8 cellular contexts compared by ENCODE assay signal in genomic region chr1:114779722-114780121, GRCh38. TPM values are rescaled to one million over a fixed set of nuclear protein-coding genes. Genes with fewer than 3 reads are reported as not detected.
DNase-seq lines count a peak whose midpoint lies in the region; ATAC-seq and TF ChIP-seq lines count a peak whose summit lies in the region.

No MANE protein-coding gene starts in this region.

- H3K9me3 ChIP-seq in CD4-positive, alpha-beta T cell (ENCODE audit: control insufficient read depth, low read length) = no peaks in the 10 kb centered on the region
- H3K9me3 ChIP-seq in OCI-LY7 (ENCODE audit: low read length) (no peaks in the 10 kb centered on the region), endodermal cell (ENCODE audit: control insufficient read depth, low read length) (no peaks in the 10 kb centered on the region), neuronal stem cell (replicated peaks in 1 of 2; ENCODE audit: control insufficient read depth in 2 of 2, insufficient read depth in 1 of 2, low read depth in 1 of 2, low read length in 2 of 2) (no peaks in the 10 kb centered on the region)

- H3K4me1 ChIP-seq in OCI-LY7 (ENCODE audit: insufficient read depth, low read length, poor library complexity, severe bottlenecking) (peaks cover 10% of the 10 kb centered on the region), endodermal cell (ENCODE audit: control insufficient read depth, insufficient read depth, low read length) (no peaks in the 10 kb centered on the region), neuronal stem cell (ENCODE audit: control insufficient read depth in 2 of 2, insufficient read depth in 1 of 2, low read depth in 1 of 2, low read length in 2 of 2) (no peaks in the 10 kb centered on the region)

- no peak for TF ChIP-seq CTCF in CD4-positive, alpha-beta T cell (IDR thresholded peaks at IDR 0.05)
- no peak for TF ChIP-seq CTCF in OCI-LY7 (conservative IDR thresholded peaks at IDR 0.05; ENCODE audit: low read length)
- TF ChIP-seq CTCF in endodermal cell (conservative IDR thresholded peaks at IDR 0.05) = no peak

- no peak overlapping the region for H2BK12ac ChIP-seq in neuronal stem cell (ENCODE audit: low read length)

- H3K18ac ChIP-seq in neuronal stem cell (ENCODE audit: low read length) = no peak overlapping the region

- CTCF ChIA-PET in CD4-positive, alpha-beta T cell (lab: Charles Lee) = interaction anchor here (0.7 to 1.0 kb wide), 2 partner anchors 20 to 282 kb away, joined by 3 read pairs; no protein-coding TSS in a partner anchor
- CTCF ChIA-PET in OCI-LY7 (lab: Charles Lee; ENCODE audit: unreplicated experiment) = no interaction called here

- POLR2A ChIA-PET in CD4-positive, alpha-beta T cell (lab: Charles Lee) = interaction anchor here (0.8 to 2.7 kb wide), 10 partner anchors 9 to 319 kb away, joined by 3 to 39 read pairs (median 8); partner anchors contain the start of genes BCAS2, CSDE1, NRAS and TRIM33
- POLR2A ChIA-PET in OCI-LY7 (lab: Charles Lee) = interaction anchor here (0.6 to 1.3 kb wide), 3 partner anchors 10 to 146 kb away, joined by 3 to 4 read pairs (median 3); no protein-coding TSS in a partner anchor

- no peaks in the 10 kb centered on the region for H3K79me1 ChIP-seq in neuronal stem cell (ENCODE audit: low read depth, low read length)

- intact Hi-C loops in CD4-positive, alpha-beta T cell (cut with DNase I, micrococcal nuclease) = loop anchor here (1.0 to 10.0 kb wide), 9 partner anchors 21 to 1387 kb away; partner anchors contain the start of genes BCAS2 (in 1 of the 2), CSDE1 (in 1 of the 2), MAGI3 (in 1 of the 2) and NRAS (in 1 of the 2)
- intact Hi-C loops in OCI-LY7 (cut with micrococcal nuclease; ENCODE audit: unreplicated experiment) = loop anchor here (1.0 to 5.0 kb wide), 4 partner anchors 22 to 318 kb away; partner anchors contain the start of genes BCAS2, CSDE1 and NRAS

- H2BK120ac ChIP-seq in neuronal stem cell (ENCODE audit: low read depth, low read length) = no peak overlapping the region

- H3K4ac ChIP-seq in neuronal stem cell (ENCODE audit: low read length) = no peak overlapping the region

- no peaks in the 10 kb centered on the region for H3K27me3 ChIP-seq in CD4-positive, alpha-beta T cell (ENCODE audit: control insufficient read depth, insufficient read depth, low read length)
- H3K27me3 ChIP-seq in endodermal cell (ENCODE audit: control insufficient read depth, insufficient read depth, low read length, poor library complexity, severe bottlenecking) (peaks cover 33% of the 10 kb centered on the region), neuronal stem cell (ENCODE audit: control insufficient read depth in 3 of 3, insufficient read depth in 3 of 3, low read depth in 1 of 3, low read length in 3 of 3) (no peaks in the 10 kb centered on the region)

- no peaks in the 10 kb centered on the region for H3K27me3 Mint-ChIP-seq in CD4-positive, alpha-beta T cell
- peaks cover 30% of the 10 kb centered on the region for H3K27me3 Mint-ChIP-seq in endodermal cell (ENCODE audit: insufficient read depth)

- DNase-seq in CD4-positive, alpha-beta T cell = no peak
- DNase-seq in OCI-LY7 (ENCODE audit: low spot score) (no peak), endodermal cell (no peak), neuronal stem cell (ENCODE audit: low spot score) (no peak), DMS 273 treated with DMSO at 0.1 percent for 48 hours (lab: John Stamatoyannopoulos, UW) (no peak), NCI-H1092 (lab: John Stamatoyannopoulos, UW) (no peak)

- no peak overlapping the region for H3K23ac ChIP-seq in neuronal stem cell (ENCODE audit: low read depth, low read length, poor library complexity)

- H3K14ac ChIP-seq in neuronal stem cell (ENCODE audit: low read length) = no peak overlapping the region

- H3K9ac ChIP-seq in endodermal cell (ENCODE audit: extremely low read depth, low read length, poor library complexity, severe bottlenecking) = peak overlapping the region; percentile 93
- H3K9ac ChIP-seq in neuronal stem cell (ENCODE audit: low read depth, low read length, poor library complexity) = no peak overlapping the region

- H3K27ac Mint-ChIP-seq in CD4-positive, alpha-beta T cell = peak overlapping the region; percentile 96
- H3K27ac Mint-ChIP-seq in endodermal cell = peak overlapping the region; percentile 99

- H3K27ac ChIP-seq in CD4-positive, alpha-beta T cell (ENCODE audit: low read depth, low read length) = peak overlapping the region; percentile 88
- H3K27ac ChIP-seq in OCI-LY7 (ENCODE audit: low read depth, low read length, poor library complexity, severe bottlenecking) (peak overlapping the region; percentile 75), endodermal cell (ENCODE audit: low read depth, low read length) (no peak overlapping the region), neuronal stem cell (replicated peaks; ENCODE audit: low read length) (no peak overlapping the region)

- H3K36me3 ChIP-seq in OCI-LY7 (ENCODE audit: insufficient read depth, low read length) = peaks cover 38% of the 10 kb centered on the region
- peaks cover 40% of the 10 kb centered on the region for H3K36me3 ChIP-seq in endodermal cell (ENCODE audit: control insufficient read depth, insufficient read depth, low read length)
- H3K36me3 ChIP-seq in neuronal stem cell (replicated peaks in 1 of 2; ENCODE audit: control insufficient read depth in 2 of 2, insufficient read depth in 2 of 2, low read length in 2 of 2) = peaks cover 6 to 41% of the 10 kb centered on the region in 2 donors

- H4K20me1 ChIP-seq in OCI-LY7 (ENCODE audit: insufficient read depth, low read length) = no peaks in the 10 kb centered on the region

- no peaks in the 10 kb centered on the region for H3K9me3 Mint-ChIP-seq in CD4-positive, alpha-beta T cell
- H3K9me3 Mint-ChIP-seq in endodermal cell = no peaks in the 10 kb centered on the region

- H3K9me2 ChIP-seq in OCI-LY7 (ENCODE audit: insufficient read depth, low read length) = no peaks in the 10 kb centered on the region

- H2BK5ac ChIP-seq in neuronal stem cell (ENCODE audit: low read length) = no peak overlapping the region

- peaks cover 24% of the 10 kb centered on the region for H3K79me2 ChIP-seq in OCI-LY7 (ENCODE audit: insufficient read depth, low read depth, low read length)

- peak overlapping the region; percentile 79 for H3K4me3 ChIP-seq in OCI-LY7 (ENCODE audit: low read depth, low read length, poor library complexity, severe bottlenecking)
- H3K4me3 ChIP-seq in endodermal cell (ENCODE audit: low read length) = peak overlapping the region; percentile 99
- H3K4me3 ChIP-seq in neuronal stem cell (ENCODE audit: low read length in 2 of 2) = peak overlapping the region; percentile 79 to 88

- H3K4me2 ChIP-seq in OCI-LY7 (ENCODE audit: low read length) = peak overlapping the region; percentile 72
- H3K4me2 ChIP-seq in neuronal stem cell (ENCODE audit: insufficient read depth, low read length, poor library complexity, severe bottlenecking) = peak overlapping the region; percentile 79

- no peak overlapping the region for H4K8ac ChIP-seq in neuronal stem cell (ENCODE audit: low read depth, low read length)

- peaks cover 61% of the 10 kb centered on the region for H3K36me3 Mint-ChIP-seq in CD4-positive, alpha-beta T cell (ENCODE audit: low read depth)
- peaks cover 28% of the 10 kb centered on the region for H3K36me3 Mint-ChIP-seq in endodermal cell (ENCODE audit: low read depth)

- H2AK5ac ChIP-seq in neuronal stem cell (ENCODE audit: low read depth, low read length) = no peak overlapping the region

- no peak overlapping the region for H4K91ac ChIP-seq in neuronal stem cell (ENCODE audit: low read depth, low read length, poor library complexity)

- TSS peak; percentile 59 for BruUV-seq in OCI-LY7 (replicated peaks; lab: Mats Ljungman, UMichigan)

- H2AFZ ChIP-seq in OCI-LY7 (ENCODE audit: low read length) (peak overlapping the region; percentile 98; the same call in 1 of the 2 replicates), neuronal stem cell (ENCODE audit: low read length) (peak overlapping the region; percentile 91)

- peak overlapping the region; percentile 100 for H3K4me3 Mint-ChIP-seq in CD4-positive, alpha-beta T cell
- peak overlapping the region; percentile 100 for H3K4me3 Mint-ChIP-seq in endodermal cell

- peaks cover 36% of the 10 kb centered on the region for H3K4me1 Mint-ChIP-seq in CD4-positive, alpha-beta T cell (ENCODE audit: low read depth)
- H3K4me1 Mint-ChIP-seq in endodermal cell = no peaks in the 10 kb centered on the region

- ATAC-seq in CD4-positive, alpha-beta T cell (ENCODE audit: poor library complexity) = no peak
- ATAC-seq in GM18511 (IDR thresholded peaks at IDR 0.05; ENCODE audit: unreplicated experiment) = no peak
- no peak for ATAC-seq in GM21526 (IDR thresholded peaks at IDR 0.05; ENCODE audit: low FRiP score, unreplicated experiment)

- no peak overlapping the region for H2BK15ac ChIP-seq in neuronal stem cell (ENCODE audit: low read length)

RNA-seq across cellular contexts. Expression of gene SIKE1, which starts 0.8 kb away (rescaled TPM):
- 10 to 100 TPM; 69.8 to 75.3 TPM for total RNA-seq in CD4-positive, alpha-beta T cell
- total RNA-seq in OCI-LY7 (2014; rRNA removed; shearing (Covaris generic)) = 123 and 142 TPM in 2 replicates
- 71.0 and 75.3 TPM in 2 replicates for total RNA-seq in OCI-LY7 (2022)
- total RNA-seq in endodermal cell = 10 to 100 TPM; 69.0 to 72.2 TPM
- 48.4 TPM for polyA plus RNA-seq in endodermal cell (2013, experiment 1 of 2)
- polyA plus RNA-seq in endodermal cell (2013, experiment 2 of 2) = 46.5 TPM
- 42.3 TPM for polyA plus RNA-seq in neuronal stem cell (2013, experiment 1 of 2)
- 43.4 TPM for polyA plus RNA-seq in neuronal stem cell (2013, experiment 2 of 2)

RNA-seq across cellular contexts. Expression of gene CSDE1, which starts 21.9 kb away (rescaled TPM):
- total RNA-seq in CD4-positive, alpha-beta T cell = 100 to 1,000 TPM; 725 to 731 TPM
- 177 and 223 TPM in 2 replicates for total RNA-seq in OCI-LY7 (2014; rRNA removed; shearing (Covaris generic))
- total RNA-seq in OCI-LY7 (2022) (426 and 456 TPM in 2 replicates), endodermal cell (100 to 1,000 TPM; 491 to 517 TPM)
- polyA plus RNA-seq in endodermal cell (2013, experiment 1 of 2) = 479 TPM
- 449 TPM for polyA plus RNA-seq in endodermal cell (2013, experiment 2 of 2)
- polyA plus RNA-seq in neuronal stem cell (2013, experiment 1 of 2) = 534 TPM
- polyA plus RNA-seq in neuronal stem cell (2013, experiment 2 of 2) = 568 TPM

Comparison
In these comparisons a context has a peak if more than half of its experiments do, and no peak if none do; other contexts are left out.
1. H3K27ac ChIP-seq: peak in CD4-positive, alpha-beta T cell (single experiment) and OCI-LY7 (single experiment); none in endodermal cell (single experiment) and neuronal stem cell (single experiment).
2. Peak in every context shown above with its lines, with median percentiles within 50 percentile points of each other: H3K4me3 ChIP-seq.